Comparison of ENCODE assay signal across 16 cellular contexts in the genomic region with DNA sequence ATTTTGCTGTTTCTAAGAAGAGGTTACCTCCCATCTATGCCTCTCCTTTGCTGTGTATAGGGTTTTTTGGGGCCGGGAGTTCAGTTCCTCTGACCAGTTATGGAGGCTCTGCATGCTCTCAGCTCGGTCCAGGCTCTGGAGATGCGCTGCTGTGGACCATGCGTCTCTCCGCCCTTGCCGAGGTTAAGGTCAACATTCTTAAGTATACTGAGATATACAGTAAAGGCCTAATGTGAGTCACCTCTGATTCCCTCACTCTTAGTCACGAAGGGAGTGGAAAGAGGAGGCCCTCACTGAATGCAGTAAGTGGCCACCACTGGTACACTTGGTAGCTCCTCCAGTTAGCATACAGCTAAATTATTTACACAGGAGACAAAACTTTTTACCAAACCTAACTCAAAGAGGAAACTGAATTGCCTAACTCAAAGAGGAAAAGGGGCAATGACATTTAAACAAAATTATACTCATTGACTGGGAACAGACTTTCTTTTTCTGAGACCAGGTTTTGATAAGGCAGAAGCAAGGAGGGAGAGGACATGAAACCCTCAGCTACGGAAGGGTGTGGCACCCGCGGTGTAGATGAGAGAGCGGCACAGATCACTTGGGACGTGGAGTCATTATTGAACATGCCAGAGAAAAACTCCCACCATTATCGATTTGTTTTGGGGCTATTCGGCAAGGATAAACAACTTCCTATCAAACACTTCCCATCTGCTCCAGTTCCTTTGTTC.
DNase-seq lines count a peak whose midpoint lies in the region; ATAC-seq, FAIRE-seq and TF ChIP-seq lines count a peak whose summit lies in the region.
"Had no signal": no experiment of that assay in that cellular context is flagged by ENCODE, and none has a peak within 500 bp of the region (broad histone marks: within the 10 kb centered on the region; RNA-seq: fewer than 3 reads in every experiment).

No MANE protein-coding gene starts in this region.

- H3K4me3 Mint-ChIP-seq in activated CD4-positive, alpha-beta T cell treated with anti-CD3 and anti-CD28 coated beads for 36 hours = no peak overlapping the region
- H3K4me3 Mint-ChIP-seq in activated CD4-positive, alpha-beta T cell treated with anti-CD3 and anti-CD28 coated beads, Interleukin-2, amount 10 ng/mL, durations not matched to agents 7 days and 5 days = no peak overlapping the region

- peak; percentile 33 for ATAC-seq in activated CD4-positive, alpha-beta T cell treated with anti-CD3 and anti-CD28 coated beads for 36 hours
- ATAC-seq in SK-N-SH treated with all-trans-retinoic acid at 6 μM for 48 hours = peak; percentile 46; the same call in 2 of the 3 replicates
- ATAC-seq in GM21381 (IDR thresholded peaks at IDR 0.05; ENCODE audit: unreplicated experiment) = no peak

- no peaks in the 10 kb centered on the region for H3K4me1 Mint-ChIP-seq in activated CD4-positive, alpha-beta T cell treated with anti-CD3 and anti-CD28 coated beads for 36 hours
- H3K4me1 Mint-ChIP-seq in activated CD4-positive, alpha-beta T cell treated with anti-CD3 and anti-CD28 coated beads, Interleukin-2, amount 10 ng/mL, durations not matched to agents 7 days and 5 days = no peaks in the 10 kb centered on the region

- peak; percentile 62 for FAIRE-seq in urothelium cell line (lab: Jason Lieb, UNC)
- FAIRE-seq: A204.1, endometrium had no signal

- no peak for DNase-seq in activated CD4-positive, alpha-beta T cell treated with anti-CD3 and anti-CD28 coated beads for 36 hours
- no peak for DNase-seq in activated CD4-positive, alpha-beta T cell treated with anti-CD3 and anti-CD28 coated beads, Interleukin-2, amount 10 ng/mL, durations not matched to agents 7 days and 5 days
- DNase-seq in fibroblast of pulmonary artery (ENCODE audit: low read depth) = peak; percentile 76
- DNase-seq in urothelium cell line (ENCODE audit: low spot score) = peak; percentile 64
- no peak for DNase-seq in mucosa of gallbladder (ENCODE audit: low spot score)
- no peak for DNase-seq in cerebellar cortex (ENCODE audit: low spot score)
- DNase-seq: activated CD4-positive, alpha-beta T cell treated with anti-CD3 and anti-CD28 coated beads, Interleukin-2, amount 50 U/mL, for 1 hour; caudate nucleus; DMS 273 treated with DMSO at 0.1 percent for 48 hours; NCI-H2107; nucleus accumbens; SW 1271 had no signal

- CTCF ChIA-PET in activated CD4-positive, alpha-beta T cell treated with anti-CD3 and anti-CD28 coated beads for 36 hours (lab: Charles Lee) = interaction anchor here (0.6 kb wide), 1 partner anchor 175 kb away, joined by 3 read pairs; no protein-coding TSS in a partner anchor
- CTCF ChIA-PET in activated CD4-positive, alpha-beta T cell treated with anti-CD3 and anti-CD28 coated beads, Interleukin-2, amount 10 ng/mL, durations not matched to agents 7 days and 5 days (lab: Charles Lee) = no interaction called here

- H3K27ac Mint-ChIP-seq in activated CD4-positive, alpha-beta T cell treated with anti-CD3 and anti-CD28 coated beads for 36 hours = no peak overlapping the region
- no peak overlapping the region for H3K27ac Mint-ChIP-seq in activated CD4-positive, alpha-beta T cell treated with anti-CD3 and anti-CD28 coated beads, Interleukin-2, amount 10 ng/mL, durations not matched to agents 7 days and 5 days

- H3K4me3 ChIP-seq in fibroblast of pulmonary artery (replicated peaks; ENCODE audit: low read depth, low read length) = no peak overlapping the region

- POLR2A ChIA-PET in activated CD4-positive, alpha-beta T cell treated with anti-CD3 and anti-CD28 coated beads for 36 hours (lab: Charles Lee) = interaction anchor here (0.6 to 0.7 kb wide), 2 partner anchors 20 to 329 kb away, joined by 3 to 4 read pairs; no protein-coding TSS in a partner anchor
- POLR2A ChIA-PET in activated CD4-positive, alpha-beta T cell treated with anti-CD3 and anti-CD28 coated beads, Interleukin-2, amount 10 ng/mL, durations not matched to agents 7 days and 5 days (lab: Charles Lee) = no interaction called here

- no peaks in the 10 kb centered on the region for H3K9me3 Mint-ChIP-seq in activated CD4-positive, alpha-beta T cell treated with anti-CD3 and anti-CD28 coated beads for 36 hours (ENCODE audit: low read depth)
- no peaks in the 10 kb centered on the region for H3K9me3 Mint-ChIP-seq in activated CD4-positive, alpha-beta T cell treated with anti-CD3 and anti-CD28 coated beads, Interleukin-2, amount 10 ng/mL, durations not matched to agents 7 days and 5 days

- peaks cover 14% of the 10 kb centered on the region for H3K27me3 Mint-ChIP-seq in activated CD4-positive, alpha-beta T cell treated with anti-CD3 and anti-CD28 coated beads for 36 hours
- H3K27me3 Mint-ChIP-seq in activated CD4-positive, alpha-beta T cell treated with anti-CD3 and anti-CD28 coated beads, Interleukin-2, amount 10 ng/mL, durations not matched to agents 7 days and 5 days = peaks cover 10% of the 10 kb centered on the region

- no peaks in the 10 kb centered on the region for H3K36me3 Mint-ChIP-seq in activated CD4-positive, alpha-beta T cell treated with anti-CD3 and anti-CD28 coated beads for 36 hours (ENCODE audit: low read depth)
- H3K36me3 Mint-ChIP-seq in activated CD4-positive, alpha-beta T cell treated with anti-CD3 and anti-CD28 coated beads, Interleukin-2, amount 10 ng/mL, durations not matched to agents 7 days and 5 days (ENCODE audit: low read depth) = no peaks in the 10 kb centered on the region

- no peak for TF ChIP-seq CTCF in fibroblast of pulmonary artery (IDR thresholded peaks at IDR 0.05; ENCODE audit: low read length, missing control alignments)

- intact Hi-C loops in activated CD4-positive, alpha-beta T cell treated with anti-CD3 and anti-CD28 coated beads for 36 hours (cut with DNase I, micrococcal nuclease) = no loop called here

TF ChIP-seq in SK-N-SH treated with all-trans-retinoic acid at 6 μM for 48 hours, 23 proteins besides CTCF, POLR2A, EP300 and RAD21:
- TF ChIP-seq ARNTL (CRISPR knock-in tag; IDR thresholded peaks at IDR 0.05; ENCODE audit: borderline replicate concordance, low read depth) = no peak
- no peak for TF ChIP-seq RARB (CRISPR knock-in tag; IDR thresholded peaks at IDR 0.05)
- no peak for TF ChIP-seq ISL1 (CRISPR knock-in tag; IDR thresholded peaks at IDR 0.05)
- TF ChIP-seq, protein P1, sequence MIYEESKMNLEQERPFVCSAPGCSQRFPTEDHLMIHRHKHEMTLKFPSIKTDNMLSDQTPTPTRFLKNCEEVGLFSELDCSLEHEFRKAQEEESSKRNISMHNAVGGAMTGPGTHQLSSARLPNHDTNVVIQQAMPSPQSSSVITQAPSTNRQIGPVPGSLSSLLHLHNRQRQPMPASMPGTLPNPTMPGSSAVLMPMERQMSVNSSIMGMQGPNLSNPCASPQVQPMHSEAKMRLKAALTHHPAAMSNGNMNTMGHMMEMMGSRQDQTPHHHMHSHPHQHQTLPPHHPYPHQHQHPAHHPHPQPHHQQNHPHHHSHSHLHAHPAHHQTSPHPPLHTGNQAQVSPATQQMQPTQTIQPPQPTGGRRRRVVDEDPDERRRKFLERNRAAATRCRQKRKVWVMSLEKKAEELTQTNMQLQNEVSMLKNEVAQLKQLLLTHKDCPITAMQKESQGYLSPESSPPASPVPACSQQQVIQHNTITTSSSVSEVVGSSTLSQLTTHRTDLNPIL (CRISPR knock-in tag; IDR thresholded peaks at IDR 0.05; ENCODE audit: low read depth) = no peak
- no peak for TF ChIP-seq ZFP30 (CRISPR knock-in tag; IDR thresholded peaks at IDR 0.05)
- TF ChIP-seq SNAI2 (CRISPR knock-in tag; IDR thresholded peaks at IDR 0.05) = no peak
- TF ChIP-seq TCF4 (CRISPR knock-in tag; IDR thresholded peaks at IDR 0.05; ENCODE audit: borderline replicate concordance) = no peak
- no peak for TF ChIP-seq ZNF565 (CRISPR knock-in tag; conservative IDR thresholded peaks at IDR 0.05; ENCODE audit: low read depth)
- no peak for TF ChIP-seq ESRRG (CRISPR knock-in tag; IDR thresholded peaks at IDR 0.05)
- TF ChIP-seq, protein P2, sequence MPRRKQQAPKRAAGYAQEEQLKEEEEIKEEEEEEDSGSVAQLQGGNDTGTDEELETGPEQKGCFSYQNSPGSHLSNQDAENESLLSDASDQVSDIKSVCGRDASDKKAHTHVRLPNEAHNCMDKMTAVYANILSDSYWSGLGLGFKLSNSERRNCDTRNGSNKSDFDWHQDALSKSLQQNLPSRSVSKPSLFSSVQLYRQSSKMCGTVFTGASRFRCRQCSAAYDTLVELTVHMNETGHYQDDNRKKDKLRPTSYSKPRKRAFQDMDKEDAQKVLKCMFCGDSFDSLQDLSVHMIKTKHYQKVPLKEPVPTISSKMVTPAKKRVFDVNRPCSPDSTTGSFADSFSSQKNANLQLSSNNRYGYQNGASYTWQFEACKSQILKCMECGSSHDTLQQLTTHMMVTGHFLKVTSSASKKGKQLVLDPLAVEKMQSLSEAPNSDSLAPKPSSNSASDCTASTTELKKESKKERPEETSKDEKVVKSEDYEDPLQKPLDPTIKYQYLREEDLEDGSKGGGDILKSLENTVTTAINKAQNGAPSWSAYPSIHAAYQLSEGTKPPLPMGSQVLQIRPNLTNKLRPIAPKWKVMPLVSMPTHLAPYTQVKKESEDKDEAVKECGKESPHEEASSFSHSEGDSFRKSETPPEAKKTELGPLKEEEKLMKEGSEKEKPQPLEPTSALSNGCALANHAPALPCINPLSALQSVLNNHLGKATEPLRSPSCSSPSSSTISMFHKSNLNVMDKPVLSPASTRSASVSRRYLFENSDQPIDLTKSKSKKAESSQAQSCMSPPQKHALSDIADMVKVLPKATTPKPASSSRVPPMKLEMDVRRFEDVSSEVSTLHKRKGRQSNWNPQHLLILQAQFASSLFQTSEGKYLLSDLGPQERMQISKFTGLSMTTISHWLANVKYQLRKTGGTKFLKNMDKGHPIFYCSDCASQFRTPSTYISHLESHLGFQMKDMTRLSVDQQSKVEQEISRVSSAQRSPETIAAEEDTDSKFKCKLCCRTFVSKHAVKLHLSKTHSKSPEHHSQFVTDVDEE (CRISPR knock-in tag; IDR thresholded peaks at IDR 0.05) = no peak
- no peak for TF ChIP-seq PPARA (CRISPR knock-in tag; IDR thresholded peaks at IDR 0.05; ENCODE audit: borderline replicate concordance)
- no peak for TF ChIP-seq ZNF8 (CRISPR knock-in tag; IDR thresholded peaks at IDR 0.05)
- TF ChIP-seq ZFP3 (CRISPR knock-in tag; IDR thresholded peaks at IDR 0.05) = no peak
- no peak for TF ChIP-seq BACH2 (CRISPR knock-in tag; IDR thresholded peaks at IDR 0.05; ENCODE audit: borderline replicate concordance)

Comparison
In these comparisons a context has a peak if more than half of its experiments do, and no peak if none do; other contexts are left out.
1. DNase-seq: peak in fibroblast of pulmonary artery (single experiment) and urothelium cell line (single experiment); none in activated CD4-positive, alpha-beta T cell treated with anti-CD3 and anti-CD28 coated beads for 36 hours (single experiment), activated CD4-positive, alpha-beta T cell treated with anti-CD3 and anti-CD28 coated beads, Interleukin-2, amount 10 ng/mL, durations not matched to agents 7 days and 5 days (single experiment), mucosa of gallbladder (single experiment) and cerebellar cortex (single experiment).